Comparison of ENCODE assay signal across 10 cellular contexts in genomic region chr16:1019234-1019933, GRCh38. TPM values are rescaled to one million over a fixed set of nuclear protein-coding genes. Genes with fewer than 3 reads are reported as not detected.
A peak's percentile ranks its signal among the peaks of the same experiment; 100 is the strongest.
DNase-seq lines count a peak whose midpoint lies in the region; ATAC-seq and TF ChIP-seq lines count a peak whose summit lies in the region.
"Had no signal": no experiment of that assay in that cellular context is flagged by ENCODE, and none has a peak within 500 bp of the region (broad histone marks: within the 10 kb centered on the region; RNA-seq: fewer than 3 reads in every experiment).

No MANE protein-coding gene starts in this region.

- H3K4me1 Mint-ChIP-seq in HFFc6 (ENCODE audit: low read depth): peaks cover 15% of the 10 kb centered on the region
- peaks cover 7% of the 10 kb centered on the region for H3K4me1 Mint-ChIP-seq in MCF 10A (ENCODE audit: insufficient read depth, unreplicated experiment)

- TF ChIP-seq CTCF in HFFc6 (IDR thresholded peaks at IDR 0.05) (no peak), MCF 10A (IDR thresholded peaks at IDR 0.05; ENCODE audit: unreplicated experiment) (no peak), suprapubic skin (IDR thresholded peaks at IDR 0.05) (no peak), GM13976 (IDR thresholded peaks at IDR 0.05; ENCODE audit: borderline replicate concordance, control extremely low read depth, extremely low read depth, insufficient read depth, missing control alignments) (no peak)

- no peaks in the 10 kb centered on the region for H3K9me3 ChIP-seq in suprapubic skin

- peaks cover 8% of the 10 kb centered on the region for H3K27me3 Mint-ChIP-seq in HFFc6 (ENCODE audit: insufficient read depth)
- H3K27me3 Mint-ChIP-seq in MCF 10A (ENCODE audit: insufficient read depth, unreplicated experiment): peaks cover 16% of the 10 kb centered on the region

- H3K36me3 ChIP-seq in suprapubic skin: no peaks in the 10 kb centered on the region

- in situ Hi-C loops in GM13976 (cut with MboI; ENCODE audit: low sequenced_read_pairs, unreplicated experiment): no loop called here

- no TSS peak for BruUV-seq in MCF 10A (replicated peaks; lab: Mats Ljungman, UMichigan)

- DNase-seq in HFFc6: peak; percentile 69
- DNase-seq in MCF 10A (ENCODE audit: unreplicated experiment): no peak
- peak; percentile 63 for DNase-seq in iris pigment epithelial cell (ENCODE audit: low read depth)
- DNase-seq in suprapubic skin (ENCODE audit: low spot score in 2 of 2): no peak
- no peak for DNase-seq in HUDEP-2 (lab: John Stamatoyannopoulos, UW; ENCODE audit: unreplicated experiment in 76 of 76)
- no peak for DNase-seq in GM13976 (ENCODE audit: low spot score)
- DNase-seq: activated naive CD4-positive, alpha-beta T cell had no signal

- H3K36me3 Mint-ChIP-seq in HFFc6 (ENCODE audit: low read depth): no peaks in the 10 kb centered on the region
- H3K36me3 Mint-ChIP-seq in MCF 10A (ENCODE audit: insufficient read depth, unreplicated experiment): no peaks in the 10 kb centered on the region

- H3K27ac ChIP-seq in suprapubic skin: peak overlapping the region; percentile 47

- TF ChIP-seq POLR2A in suprapubic skin (IDR thresholded peaks at IDR 0.05): no peak

- intact Hi-C loops in MCF 10A (cut with micrococcal nuclease): no loop called here

- H3K4me3 Mint-ChIP-seq in HFFc6 (peak overlapping the region; percentile 78), MCF 10A (ENCODE audit: unreplicated experiment) (peak overlapping the region; percentile 23)

- ATAC-seq in GM18861 (IDR thresholded peaks at IDR 0.05; ENCODE audit: unreplicated experiment): no peak
- no peak for ATAC-seq in GM21529 (IDR thresholded peaks at IDR 0.05; ENCODE audit: unreplicated experiment)

- H3K9me3 Mint-ChIP-seq in HFFc6 (no peaks in the 10 kb centered on the region), MCF 10A (ENCODE audit: unreplicated experiment) (no peaks in the 10 kb centered on the region)

- 23% methylated on average over 39 of the region's 58 CpGs for WGBS in suprapubic skin

- CTCF ChIA-PET in MCF 10A (lab: Yijun Ruan, JAX): interaction anchor here (0.5 kb wide), 1 partner anchor 17 kb away, joined by 4 read pairs; no protein-coding TSS in a partner anchor

- POLR2A ChIA-PET in MCF 10A (lab: Yijun Ruan, JAX): interaction anchor here (0.6 kb wide), 1 partner anchor 23 kb away, joined by 3 read pairs; no protein-coding TSS in a partner anchor

- H3K4me3 ChIP-seq in suprapubic skin: peak overlapping the region; percentile 38

- no peak for TF ChIP-seq EP300 in suprapubic skin (IDR thresholded peaks at IDR 0.05)

- H3K27ac Mint-ChIP-seq in HFFc6: peak overlapping the region; percentile 78
- no peak overlapping the region for H3K27ac Mint-ChIP-seq in MCF 10A (ENCODE audit: low read depth, unreplicated experiment)

- H3K4me1 ChIP-seq in suprapubic skin: peaks cover 20% of the 10 kb centered on the region

- H3K27me3 ChIP-seq in suprapubic skin: peaks cover 65% of the 10 kb centered on the region

RNA-seq across cellular contexts. Expression of gene SOX8, which starts 37.8 kb away (rescaled TPM):
- under 1 TPM in 2 of 6 experiments, not detected in 4; 0.05 to 0.07 TPM for total RNA-seq in HFFc6 (2021; fragmentation: NEBNext Ultra II Directional; extraction: Animal tissue kit (Norgen Biotek cat#: 25700))
- not detected in 2 replicates for total RNA-seq in MCF 10A (2022)
- total RNA-seq in suprapubic skin: 10 to 100 TPM in 1 of 4 donors, 1 to 10 TPM in 3; 4.0 to 12.2 (median 7.3) TPM

RNA-seq across cellular contexts. Expression of gene LMF1, which starts 48.6 kb away (rescaled TPM):
- 10 to 100 TPM; 10.9 to 19.3 (median 14.2) TPM for total RNA-seq in HFFc6 (2021; fragmentation: NEBNext Ultra II Directional; extraction: Animal tissue kit (Norgen Biotek cat#: 25700))
- total RNA-seq in MCF 10A (2022): 9.9 and 11.2 TPM in 2 replicates
- total RNA-seq in suprapubic skin: 100 to 1,000 TPM in 1 of 4 donors, 10 to 100 TPM in 3; 32.1 to 117 (median 38.0) TPM

RNA-seq across cellular contexts. Expression of gene SSTR5, which starts 53.2 kb away (rescaled TPM):
- not detected for total RNA-seq in HFFc6 (2021; fragmentation: NEBNext Ultra II Directional; extraction: Animal tissue kit (Norgen Biotek cat#: 25700))
- total RNA-seq in MCF 10A (2022) (not detected in 2 replicates), suprapubic skin (1 to 10 TPM in 1 of 4 donors, not detected in 3; 1.5 TPM)
- total RNA-seq: mononuclear cell had no signal

Comparison
In these comparisons a context has a peak if more than half of its experiments do, and no peak if none do; other contexts are left out.
1. DNase-seq: peak in HFFc6 (single experiment) and iris pigment epithelial cell (single experiment); none in MCF 10A (single experiment), suprapubic skin (0 of 2), HUDEP-2 (0 of 76) and GM13976 (single experiment).